1 cellular context compared by ENCODE assay signal in the genomic region with DNA sequence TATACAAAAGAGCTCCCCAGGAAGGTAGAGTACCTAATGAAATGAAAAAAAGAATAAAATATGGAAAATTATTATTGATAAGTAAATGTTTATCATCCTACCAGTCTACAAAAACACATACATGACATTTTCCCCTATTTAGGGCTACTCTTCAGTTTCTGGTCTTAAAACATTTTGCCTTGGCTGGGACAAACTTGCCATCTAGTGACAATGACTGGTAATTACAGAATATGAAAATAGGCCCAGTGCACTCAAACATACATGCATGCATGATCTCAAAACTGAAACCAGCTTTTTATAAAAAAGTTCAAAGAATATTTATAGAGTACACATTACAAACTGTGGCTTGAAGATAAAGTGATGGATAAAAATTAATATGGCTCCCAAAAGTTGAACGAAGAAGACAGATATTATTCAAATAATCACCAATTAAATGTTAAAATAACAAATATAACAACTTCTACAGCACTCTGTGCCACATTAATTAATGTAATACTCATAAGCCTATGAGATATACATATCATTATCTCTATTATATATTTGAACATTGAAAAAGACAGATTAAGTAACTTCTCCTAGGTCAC.
TF ChIP-seq lines count a peak whose summit lies in the region.

No MANE protein-coding gene starts in this region.

TF ChIP-seq in HepG2, 621 proteins besides CTCF, POLR2A, EP300 and RAD21:
- TF ChIP-seq ZNF430 (CRISPR knock-in tag; IDR thresholded peaks at IDR 0.05) (no peak), ZNF326 (CRISPR knock-in tag; IDR thresholded peaks at IDR 0.05; ENCODE audit: borderline replicate concordance) (no peak), CCDC6 (CRISPR knock-in tag; IDR thresholded peaks at IDR 0.05) (no peak), ZNF225 (CRISPR knock-in tag; IDR thresholded peaks at IDR 0.05) (no peak), STAG1 (CRISPR knock-in tag; IDR thresholded peaks at IDR 0.05) (peak; percentile 69), SMC3 (IDR thresholded peaks at IDR 0.05; ENCODE audit: low read length) (peak; percentile 32; the same call in 1 of the 2 replicates), TOE1 (CRISPR knock-in tag; IDR thresholded peaks at IDR 0.05) (no peak), BCL6 (CRISPR knock-in tag; IDR thresholded peaks at IDR 0.05) (no peak), ZNF382 (CRISPR knock-in tag; IDR thresholded peaks at IDR 0.05; ENCODE audit: borderline replicate concordance) (no peak), CHD2 (IDR thresholded peaks at IDR 0.05; ENCODE audit: low read depth, low read length) (no peak), ZNF138 (CRISPR knock-in tag; IDR thresholded peaks at IDR 0.05; ENCODE audit: low read depth) (no peak)
- TF ChIP-seq, protein P1, sequence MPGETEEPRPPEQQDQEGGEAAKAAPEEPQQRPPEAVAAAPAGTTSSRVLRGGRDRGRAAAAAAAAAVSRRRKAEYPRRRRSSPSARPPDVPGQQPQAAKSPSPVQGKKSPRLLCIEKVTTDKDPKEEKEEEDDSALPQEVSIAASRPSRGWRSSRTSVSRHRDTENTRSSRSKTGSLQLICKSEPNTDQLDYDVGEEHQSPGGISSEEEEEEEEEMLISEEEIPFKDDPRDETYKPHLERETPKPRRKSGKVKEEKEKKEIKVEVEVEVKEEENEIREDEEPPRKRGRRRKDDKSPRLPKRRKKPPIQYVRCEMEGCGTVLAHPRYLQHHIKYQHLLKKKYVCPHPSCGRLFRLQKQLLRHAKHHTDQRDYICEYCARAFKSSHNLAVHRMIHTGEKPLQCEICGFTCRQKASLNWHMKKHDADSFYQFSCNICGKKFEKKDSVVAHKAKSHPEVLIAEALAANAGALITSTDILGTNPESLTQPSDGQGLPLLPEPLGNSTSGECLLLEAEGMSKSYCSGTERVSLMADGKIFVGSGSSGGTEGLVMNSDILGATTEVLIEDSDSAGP (CRISPR knock-in tag; IDR thresholded peaks at IDR 0.05; ENCODE audit: borderline replicate concordance) = no peak
